In genomic region chr15:56052389-56053045, GRCh38 we compare ENCODE assay signal across 8 cellular contexts. TPM values are rescaled to one million over a fixed set of nuclear protein-coding genes. Genes with fewer than 3 reads are reported as not detected.
DNase-seq lines count a peak whose midpoint lies in the region; ATAC-seq and TF ChIP-seq lines count a peak whose summit lies in the region.

No MANE protein-coding gene starts in this region.

- TF ChIP-seq CTCF in WI38 (IDR thresholded peaks at IDR 0.05; ENCODE audit: low read depth, low read length) (peak; percentile 55), sigmoid colon (IDR thresholded peaks at IDR 0.05) (peak; percentile 48 to 73 (median 60))

- ATAC-seq in GM19043 (IDR thresholded peaks at IDR 0.05; ENCODE audit: low read depth, unreplicated experiment), result peak; percentile 55

- TF ChIP-seq EP300 in sigmoid colon (IDR thresholded peaks at IDR 0.05), result no peak

- intact Hi-C loops in sigmoid colon (cut with DNase I), result loop anchor here (10.0 kb wide), 1 partner anchor 408 kb away; no protein-coding TSS in a partner anchor

- DNase-seq in D341Med (ENCODE audit: low spot score) (peak; percentile 60), MV-4-11 (lab: John Stamatoyannopoulos, UW) (peak; percentile 48), glomerular visceral epithelial cell (ENCODE audit: extremely low spot score) (peak; percentile 49), sigmoid colon (no peak), COLO668 (lab: John Stamatoyannopoulos, UW; ENCODE audit: unreplicated experiment) (no peak)
- no peak for DNase-seq in stimulated activated CD4-positive, alpha-beta T cell treated with anti-CD3 and anti-CD28 coated beads, Interleukin-15, amount 100 ng/mL, for 24 hours

- 8 to 16% methylated on average over 2 of the region's 2 CpGs for WGBS in sigmoid colon, 2 donors

- H3K4me3 ChIP-seq in WI38 (ENCODE audit: low read depth, low read length) (no peak overlapping the region), sigmoid colon (no peak overlapping the region)

- H3K36me3 ChIP-seq in sigmoid colon, result no peaks in the 10 kb centered on the region

- TF ChIP-seq POLR2A in sigmoid colon (IDR thresholded peaks at IDR 0.05), result no peak

- no peak overlapping the region for H3K27ac ChIP-seq in sigmoid colon

- no peaks in the 10 kb centered on the region for H3K9me3 ChIP-seq in sigmoid colon

- no peaks in the 10 kb centered on the region for H3K27me3 ChIP-seq in sigmoid colon

- H3K4me1 ChIP-seq in sigmoid colon, result peaks cover 0 to 11% (median 0%) of the 10 kb centered on the region in 4 donors

RNA-seq across cellular contexts. Expression of gene NEDD4, which starts 59.1 kb away (rescaled TPM):
- 10 to 100 TPM; 19.4 to 28.6 (median 25.4) TPM for total RNA-seq in sigmoid colon
- 1 to 10 TPM; 3.2 to 4.6 (median 4.2) TPM for polyA plus RNA-seq in sigmoid colon

Comparison
In these comparisons a context has a peak if more than half of its experiments do, and no peak if none do; other contexts are left out.
1. DNase-seq: peak in D341Med (single experiment), MV-4-11 (single experiment) and glomerular visceral epithelial cell (single experiment); none in sigmoid colon (single experiment), stimulated activated CD4-positive, alpha-beta T cell treated with anti-CD3 and anti-CD28 coated beads, Interleukin-15, amount 100 ng/mL, for 24 hours (single experiment) and COLO668 (single experiment).